Comparison of ENCODE assay signal across 7 cellular contexts in genomic region chr22:46951326-46951725, GRCh38.
"Had no signal": no experiment of that assay in that cellular context is flagged by ENCODE, and none has a peak within 500 bp of the region (broad histone marks: within the 10 kb centered on the region; RNA-seq: fewer than 3 reads in every experiment).

No MANE protein-coding gene starts in this region.

- H3K9ac ChIP-seq: GM23248 had no signal

- ATAC-seq: HCT116 had no signal

- H3K9me3 ChIP-seq: HAP-1 had no signal

- H3K27ac Mint-ChIP-seq: HFFc6 had no signal

- H3K4me3 Mint-ChIP-seq: HFFc6 had no signal

- H3K27ac ChIP-seq: GM23248 had no signal

- DNase-seq: GM23248, GOT3, H7, HFFc6, IMR-90 had no signal

- H2AFZ ChIP-seq: GM23248 had no signal

- H3K4me3 ChIP-seq: GM23248, HAP-1 had no signal

- H3K9me3 Mint-ChIP-seq: HFFc6 had no signal

- H3K36me3 ChIP-seq: HAP-1 had no signal
